8 cellular contexts compared by ENCODE assay signal in genomic region chr17:18225562-18226283, GRCh38. TPM values are rescaled to one million over a fixed set of nuclear protein-coding genes. Genes with fewer than 3 reads are reported as not detected.
DNase-seq lines count a peak whose midpoint lies in the region; ATAC-seq and TF ChIP-seq lines count a peak whose summit lies in the region.

Gene LLGL1 (plus strand): TSS chr17:18225635. CDS start chr17:18225683, 48 bp downstream.

- in situ Hi-C loops in GM18951 (cut with MboI; ENCODE audit: low sequenced_read_pairs, unreplicated experiment): no loop called here

- peaks cover 42% of the 10 kb centered on the region for H3K79me2 ChIP-seq in ACC112 (ENCODE audit: control insufficient read depth, insufficient read depth, low read length, unreplicated experiment)

- H3K36me3 ChIP-seq in ACC112 (ENCODE audit: insufficient read depth, low read length): no peaks in the 10 kb centered on the region
- 0 out of 2 replicates have a peak, but pooled peaks cover 3% of the 10 kb centered on the region for H3K36me3 ChIP-seq in HUES48 (ENCODE audit: control insufficient read depth, insufficient read depth, low read length)
- H3K36me3 ChIP-seq in skeletal muscle satellite cell (ENCODE audit: insufficient read depth, low read length): no peaks in the 10 kb centered on the region

- H3K9me3 ChIP-seq in HUES48 (ENCODE audit: control insufficient read depth, insufficient read depth, low read length): no peaks in the 10 kb centered on the region
- no peaks in the 10 kb centered on the region for H3K9me3 ChIP-seq in skeletal muscle satellite cell (replicated peaks; ENCODE audit: low read length)

- peak within 1 kb of the TSS; percentile 79 to 84 for H3K27ac Mint-ChIP-seq in activated naive CD4-positive, alpha-beta T cell treated with anti-CD3 and anti-CD28 coated beads, Interleukin-2, amount 50 U/mL, for 72 hours

- H3K4me1 ChIP-seq in ACC112 (ENCODE audit: control insufficient read depth, insufficient read depth, low read length, unreplicated experiment) (peaks cover 29% of the 10 kb centered on the region), HUES48 (ENCODE audit: control insufficient read depth, insufficient read depth, low read length) (peaks cover 15% of the 10 kb centered on the region), skeletal muscle satellite cell (ENCODE audit: control insufficient read depth, insufficient read depth, low read length) (peaks cover 28% of the 10 kb centered on the region)

- H3K27me3 ChIP-seq in ACC112 (ENCODE audit: insufficient read depth, low read length): no peaks in the 10 kb centered on the region
- H3K27me3 ChIP-seq in HUES48 (ENCODE audit: control insufficient read depth, insufficient read depth, low read length): no peaks in the 10 kb centered on the region
- H3K27me3 ChIP-seq in skeletal muscle satellite cell (ENCODE audit: control insufficient read depth, insufficient read depth, low read length): no peaks in the 10 kb centered on the region

- peak within 1 kb of the TSS; percentile 94 for H3K4me2 ChIP-seq in skeletal muscle satellite cell (ENCODE audit: low read length)

- peak; percentile 39 for TF ChIP-seq POLR2A in GM18951 (IDR thresholded peaks at IDR 0.05; ENCODE audit: extremely low read depth, insufficient read depth, insufficient read length)

- H3K36me3 Mint-ChIP-seq in activated naive CD4-positive, alpha-beta T cell treated with anti-CD3 and anti-CD28 coated beads, Interleukin-2, amount 50 U/mL, for 72 hours: peaks cover 0 to 7% of the 10 kb centered on the region in 2 donors

- no peaks in the 10 kb centered on the region for H3K9me3 Mint-ChIP-seq in activated naive CD4-positive, alpha-beta T cell treated with anti-CD3 and anti-CD28 coated beads, Interleukin-2, amount 50 U/mL, for 72 hours

- peak in 1 of 2 donors; percentile 56 for ATAC-seq in activated naive CD4-positive, alpha-beta T cell treated with anti-CD3 and anti-CD28 coated beads, Interleukin-2, amount 50 U/mL, for 72 hours
- ATAC-seq in GM21529 (IDR thresholded peaks at IDR 0.05; ENCODE audit: unreplicated experiment): no peak

- H3K27ac ChIP-seq in ACC112 (ENCODE audit: low read depth, low read length): peak within 1 kb of the TSS; percentile 68
- peak within 1 kb of the TSS; percentile 99 for H3K27ac ChIP-seq in HUES48 (ENCODE audit: low read depth, low read length)

- H3K9ac ChIP-seq in HUES48 (ENCODE audit: low read depth, low read length): peak within 1 kb of the TSS; percentile 95
- H3K9ac ChIP-seq in skeletal muscle satellite cell (ENCODE audit: low read depth, low read length): peak within 1 kb of the TSS; percentile 83

- H3K4me3 ChIP-seq in ACC112 (ENCODE audit: low read depth, low read length) (peak within 1 kb of the TSS; percentile 79), HUES48 (ENCODE audit: low read depth, low read length) (peak within 1 kb of the TSS; percentile 95), iPS-11a (ENCODE audit: low read depth, low read length) (peak within 1 kb of the TSS; percentile 84), skeletal muscle satellite cell (ENCODE audit: low read length) (peak within 1 kb of the TSS; percentile 84)

- H2AFZ ChIP-seq in ACC112 (ENCODE audit: low read length, unreplicated experiment): peak within 1 kb of the TSS; percentile 90

- DNase-seq in activated naive CD4-positive, alpha-beta T cell treated with anti-CD3 and anti-CD28 coated beads, Interleukin-2, amount 50 U/mL, for 72 hours (ENCODE audit: low spot score in 2 of 2): no peak
- DNase-seq in T-helper 9 cell: no peak

RNA-seq across cellular contexts. Expression of gene LLGL1, which starts in this region (rescaled TPM):
- total RNA-seq in activated naive CD4-positive, alpha-beta T cell treated with anti-CD3 and anti-CD28 coated beads, Interleukin-2, amount 50 U/mL, for 72 hours: 10 to 100 TPM; 14.5 to 15.0 TPM
- 46.3 and 48.9 TPM in 2 replicates for total RNA-seq in skeletal muscle satellite cell (2012; rRNA removed)
